Comparison of ENCODE assay signal across 9 cellular contexts in genomic region chr16:87965973-87966667, GRCh38. TPM values are rescaled to one million over a fixed set of nuclear protein-coding genes. Genes with fewer than 3 reads are reported as not detected.
DNase-seq lines count a peak whose midpoint lies in the region; ATAC-seq and TF ChIP-seq lines count a peak whose summit lies in the region.
"Had no signal": no experiment of that assay in that cellular context is flagged by ENCODE, and none has a peak within 500 bp of the region (broad histone marks: within the 10 kb centered on the region; RNA-seq: fewer than 3 reads in every experiment).

No MANE protein-coding gene starts in this region.

- peaks cover 28% of the 10 kb centered on the region; the same call in 2 of the 3 replicates for H3K4me1 Mint-ChIP-seq in GM23338
- H3K4me1 Mint-ChIP-seq in immature natural killer cell = peaks cover 42 to 56% of the 10 kb centered on the region in 2 donors
- H3K4me1 Mint-ChIP-seq in stimulated activated effector memory CD8-positive, alpha-beta T cell treated with anti-CD3 and anti-CD28 coated beads, Interleukin-12 subunit alpha, Interleukin-12 subunit beta, amount 100 ng/mL, for 72 hours = peaks cover 59% of the 10 kb centered on the region

- H3K27ac Mint-ChIP-seq in GM23338 (no peak overlapping the region), immature natural killer cell (peak overlapping the region; percentile 51 to 84 (median 80))
- peak overlapping the region; percentile 83 for H3K27ac Mint-ChIP-seq in stimulated activated effector memory CD8-positive, alpha-beta T cell treated with anti-CD3 and anti-CD28 coated beads, Interleukin-12 subunit alpha, Interleukin-12 subunit beta, amount 100 ng/mL, for 72 hours

- H3K27ac ChIP-seq in GM23338 (ENCODE audit: low read depth) = 0 out of 2 replicates have a peak overlapping the region, but pooled peaks have one; percentile 15
- H3K27ac ChIP-seq in ascending aorta = peak overlapping the region; percentile 89 to 91

- ATAC-seq in GM23338 = no peak
- ATAC-seq in stimulated activated effector memory CD8-positive, alpha-beta T cell treated with anti-CD3 and anti-CD28 coated beads, Interleukin-12 subunit alpha, Interleukin-12 subunit beta, amount 100 ng/mL, for 72 hours = no peak

- DNase-seq in GM23338 (ENCODE audit: low spot score) = no peak
- DNase-seq in ascending aorta (ENCODE audit: low spot score in 2 of 2) = no peak
- DNase-seq in immature natural killer cell = no peak
- DNase-seq in stimulated activated effector memory CD8-positive, alpha-beta T cell treated with anti-CD3 and anti-CD28 coated beads, Interleukin-12 subunit alpha, Interleukin-12 subunit beta, amount 100 ng/mL, for 72 hours (ENCODE audit: low spot score in 2 of 2) = no peak
- no peak for DNase-seq in NCI-H1694 treated with DMSO at 0.1 percent for 48 hours (lab: John Stamatoyannopoulos, UW)
- no peak for DNase-seq in islet precursor cell
- no peak for DNase-seq in NCI-H2196 (lab: John Stamatoyannopoulos, UW; ENCODE audit: unreplicated experiment)
- no peak for DNase-seq in C1 segment of cervical spinal cord (lab: John Stamatoyannopoulos, UW)
- DNase-seq: NCI-H2171 had no signal

- H3K27me3 ChIP-seq in GM23338 (ENCODE audit: insufficient read depth) (no peaks in the 10 kb centered on the region), ascending aorta (no peaks in the 10 kb centered on the region)

- no peak for TF ChIP-seq CTCF in GM23338 (conservative IDR thresholded peaks at IDR 0.05; ENCODE audit: low read depth in 2 of 2)
- no peak for TF ChIP-seq CTCF in ascending aorta (IDR thresholded peaks at IDR 0.05)

- no peaks in the 10 kb centered on the region for H3K36me3 ChIP-seq in GM23338 (ENCODE audit: insufficient read depth)
- no peaks in the 10 kb centered on the region for H3K36me3 ChIP-seq in ascending aorta

- H3K4me2 ChIP-seq in GM23338 = no peak overlapping the region

- peaks cover 11% of the 10 kb centered on the region for H4K20me1 ChIP-seq in GM23338 (replicated peaks; ENCODE audit: insufficient read depth)

- peaks cover 4% of the 10 kb centered on the region; the same call in 2 of the 3 replicates for H3K9me3 Mint-ChIP-seq in GM23338
- H3K9me3 Mint-ChIP-seq in immature natural killer cell = no peaks in the 10 kb centered on the region
- peaks cover 3% of the 10 kb centered on the region for H3K9me3 Mint-ChIP-seq in stimulated activated effector memory CD8-positive, alpha-beta T cell treated with anti-CD3 and anti-CD28 coated beads, Interleukin-12 subunit alpha, Interleukin-12 subunit beta, amount 100 ng/mL, for 72 hours

- H3K36me3 Mint-ChIP-seq in GM23338 (ENCODE audit: low read depth) = peaks cover 15% of the 10 kb centered on the region
- H3K36me3 Mint-ChIP-seq in immature natural killer cell = peaks cover 4 to 10% (median 4%) of the 10 kb centered on the region in 3 donors
- peaks cover 37% of the 10 kb centered on the region for H3K36me3 Mint-ChIP-seq in stimulated activated effector memory CD8-positive, alpha-beta T cell treated with anti-CD3 and anti-CD28 coated beads, Interleukin-12 subunit alpha, Interleukin-12 subunit beta, amount 100 ng/mL, for 72 hours

- intact Hi-C loops in ascending aorta (cut with DNase I) = no loop called here

- no peaks in the 10 kb centered on the region for H3K9me3 ChIP-seq in ascending aorta

- peaks cover 98% of the 10 kb centered on the region for H3K79me2 ChIP-seq in GM23338 (replicated peaks; ENCODE audit: insufficient read depth)

- 0 out of 2 replicates have a peak, but pooled peaks cover 3% of the 10 kb centered on the region for H3F3A ChIP-seq in GM23338 (replicated peaks; ENCODE audit: low read depth)

- H3K27me3 Mint-ChIP-seq in GM23338 (ENCODE audit: insufficient read depth, low read depth, poor library complexity) (peaks cover 5% of the 10 kb centered on the region), immature natural killer cell (ENCODE audit: low read depth in 3 of 3) (peaks cover 1 to 6% (median 4%) of the 10 kb centered on the region in 3 donors)

- no peaks in the 10 kb centered on the region for H3K9me2 ChIP-seq in GM23338 (ENCODE audit: insufficient read depth)

- no peak overlapping the region for H3K4me3 Mint-ChIP-seq in GM23338
- H3K4me3 Mint-ChIP-seq in immature natural killer cell = peak overlapping the region in 2 of 5 donors; percentile 38 to 40
- peak overlapping the region; percentile 61 for H3K4me3 Mint-ChIP-seq in stimulated activated effector memory CD8-positive, alpha-beta T cell treated with anti-CD3 and anti-CD28 coated beads, Interleukin-12 subunit alpha, Interleukin-12 subunit beta, amount 100 ng/mL, for 72 hours

- H3K4me1 ChIP-seq in GM23338 (ENCODE audit: insufficient read depth) = peaks cover 7% of the 10 kb centered on the region; the same call in 1 of the 2 replicates
- H3K4me1 ChIP-seq in ascending aorta = peaks cover 14 to 27% of the 10 kb centered on the region in 2 donors

- no peak overlapping the region for H3K4me3 ChIP-seq in GM23338
- H3K4me3 ChIP-seq in ascending aorta = peak overlapping the region; percentile 25 to 56

- H2AFZ ChIP-seq in GM23338 = no peak overlapping the region

TF ChIP-seq in GM23338, 12 proteins besides CTCF, POLR2A, EP300 and RAD21 (continues in another document):
- TF ChIP-seq ZNF331 (CRISPR knock-in tag; IDR thresholded peaks at IDR 0.05; ENCODE audit: low read depth) (no peak), POLR2AphosphoS5 (IDR thresholded peaks at IDR 0.05; ENCODE audit: low read depth) (no peak), EZH2 (IDR thresholded peaks at IDR 0.05; ENCODE audit: low read depth, unreplicated experiment) (no peak), NANOG (IDR thresholded peaks at IDR 0.05; ENCODE audit: borderline replicate concordance) (no peak), EZH2phosphoT487 (IDR thresholded peaks at IDR 0.05; ENCODE audit: unreplicated experiment) (no peak), JUNB (IDR thresholded peaks at IDR 0.05; ENCODE audit: unreplicated experiment) (no peak), ZNF114 (CRISPR knock-in tag; IDR thresholded peaks at IDR 0.05) (no peak), CREB1 (CRISPR knock-in tag; IDR thresholded peaks at IDR 0.05; ENCODE audit: low read depth) (no peak), REST (IDR thresholded peaks at IDR 0.05; ENCODE audit: unreplicated experiment) (no peak), STAT1 (IDR thresholded peaks at IDR 0.05; ENCODE audit: unreplicated experiment) (no peak)

RNA-seq across cellular contexts. Expression of gene BANP, which starts 14.9 kb away (rescaled TPM):
- 30.0 and 48.0 TPM in 2 replicates for total RNA-seq in GM23338 (2014; rRNA removed; shearing (Covaris generic))
- polyA plus RNA-seq in GM23338 (2016; fragmentation: Nextera tagmentation; extraction: Ambion mirVana) (22.3 and 22.6 TPM in 2 replicates), immature natural killer cell (10 to 100 TPM in 2 of 3 donors, 1 to 10 TPM in 1; 6.3 to 19.4 (median 10.2) TPM)
- total RNA-seq in ascending aorta = 23.4 TPM

RNA-seq across cellular contexts. Expression of gene CA5A, which starts 29.8 kb away (rescaled TPM):
- not detected in 2 replicates for total RNA-seq in GM23338 (2014; rRNA removed; shearing (Covaris generic))
- polyA plus RNA-seq in GM23338 (2016; fragmentation: Nextera tagmentation; extraction: Ambion mirVana) (not detected in 2 replicates), immature natural killer cell (not detected)
- total RNA-seq in ascending aorta = not detected
